2 cellular contexts compared by ENCODE assay signal in the genomic region with DNA sequence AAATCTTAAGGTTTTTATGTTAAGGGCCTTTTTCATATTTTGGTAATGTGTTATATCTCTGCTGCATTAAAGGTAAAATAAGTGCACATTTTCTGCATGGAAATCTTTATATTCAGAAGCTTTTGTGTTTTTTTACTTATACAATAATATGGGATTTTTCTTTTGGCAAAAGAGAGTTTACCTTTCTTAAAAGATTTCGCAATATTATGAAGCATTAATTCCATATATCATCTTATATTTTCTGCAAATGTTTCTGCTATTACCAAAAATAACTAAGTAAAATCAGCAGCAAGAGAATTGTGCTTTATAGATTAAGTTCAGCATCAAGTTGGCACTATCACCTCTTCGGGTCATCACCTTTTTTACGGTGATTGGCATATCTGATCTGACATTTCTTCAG.
TF ChIP-seq lines count a peak whose summit lies in the region.

No MANE protein-coding gene starts in this region.

TF ChIP-seq in IMR-90, 13 proteins besides CTCF, POLR2A, EP300 and RAD21:
- TF ChIP-seq CEBPB (IDR thresholded peaks at IDR 0.05; ENCODE audit: low read depth, low read length) (peak; percentile 35; the same call in 1 of the 2 replicates), MAFK (IDR thresholded peaks at IDR 0.05; ENCODE audit: low read depth, low read length) (no peak)

TF ChIP-seq in H1, 55 proteins besides CTCF, POLR2A, EP300 and RAD21:
- peak; percentile 69; the same call in 1 of the 2 replicates for TF ChIP-seq CEBPB (IDR thresholded peaks at IDR 0.05; ENCODE audit: low read depth, low read length)
- TF ChIP-seq RNF2 (IDR thresholded peaks at IDR 0.05; ENCODE audit: borderline replicate concordance, low read depth, low read length, missing control alignments, poor library complexity, severe bottlenecking), result no peak
- no peak for TF ChIP-seq CBX5 (IDR thresholded peaks at IDR 0.05; ENCODE audit: low read depth, low read length)
